ENCODE assay signal across 20 cellular contexts in genomic region chr4:4270529-4270928, GRCh38. TPM values are rescaled to one million over a fixed set of nuclear protein-coding genes. Genes with fewer than 3 reads are reported as not detected.
A peak's percentile ranks its signal among the peaks of the same experiment; 100 is the strongest.
DNase-seq lines count a peak whose midpoint lies in the region; ATAC-seq and TF ChIP-seq lines count a peak whose summit lies in the region.
"Had no signal": no experiment of that assay in that cellular context is flagged by ENCODE, and none has a peak within 500 bp of the region (broad histone marks: within the 10 kb centered on the region; RNA-seq: fewer than 3 reads in every experiment).

No MANE protein-coding gene starts in this region.

- H3K36me3 Mint-ChIP-seq in activated T-cell treated with anti-CD3 and anti-CD28 coated beads, Interleukin-2, amount 50 U/mL, for 72 hours (ENCODE audit: insufficient read depth in 2 of 2) = peaks cover 6 to 33% of the 10 kb centered on the region in 2 donors
- H3K36me3 Mint-ChIP-seq in central memory CD8-positive, alpha-beta T cell (ENCODE audit: insufficient read depth) = peaks cover 52% of the 10 kb centered on the region
- H3K36me3 Mint-ChIP-seq in natural killer cell = peaks cover 34% of the 10 kb centered on the region

- TF ChIP-seq CTCF in NB4 (IDR thresholded peaks at IDR 0.05; ENCODE audit: low read depth, low read length) (no peak), natural killer cell (IDR thresholded peaks at IDR 0.05) (no peak)

- ATAC-seq in activated T-cell treated with anti-CD3 and anti-CD28 coated beads, Interleukin-2, amount 50 U/mL, for 72 hours (replicated peaks in 1 of 2) = no peak
- ATAC-seq in central memory CD8-positive, alpha-beta T cell (replicated peaks; ENCODE audit: extremely low read depth, poor library complexity, severe bottlenecking) = no peak
- ATAC-seq in natural killer cell (peak in 2 of 3 donors; percentile 11 to 30), GM19463 (IDR thresholded peaks at IDR 0.05; ENCODE audit: unreplicated experiment) (no peak), HG03095 (IDR thresholded peaks at IDR 0.05; ENCODE audit: unreplicated experiment) (no peak)

- H3K4me1 Mint-ChIP-seq in activated T-cell treated with anti-CD3 and anti-CD28 coated beads, Interleukin-2, amount 50 U/mL, for 72 hours (ENCODE audit: low read depth) = no peaks in the 10 kb centered on the region
- H3K4me1 Mint-ChIP-seq in central memory CD8-positive, alpha-beta T cell = peaks cover 70% of the 10 kb centered on the region
- H3K4me1 Mint-ChIP-seq in natural killer cell = peaks cover 63 to 79% of the 10 kb centered on the region in 2 donors
- H3K4me1 Mint-ChIP-seq: nephron had no signal

- no peak overlapping the region for H3K4me3 ChIP-seq in NB4 (ENCODE audit: low read depth, low read length)
- H3K4me3 ChIP-seq: cardiac muscle cell, prostate gland, stomach, uterus had no signal

- no peaks in the 10 kb centered on the region for H3K27me3 Mint-ChIP-seq in activated T-cell treated with anti-CD3 and anti-CD28 coated beads, Interleukin-2, amount 50 U/mL, for 72 hours (ENCODE audit: low read depth)
- H3K27me3 Mint-ChIP-seq in central memory CD8-positive, alpha-beta T cell = no peaks in the 10 kb centered on the region
- no peaks in the 10 kb centered on the region for H3K27me3 Mint-ChIP-seq in natural killer cell (ENCODE audit: low read depth in 2 of 2)
- H3K27me3 Mint-ChIP-seq: IgD-negative memory B cell had no signal

- no peaks in the 10 kb centered on the region for H3K9me3 Mint-ChIP-seq in activated T-cell treated with anti-CD3 and anti-CD28 coated beads, Interleukin-2, amount 50 U/mL, for 72 hours
- no peaks in the 10 kb centered on the region for H3K9me3 Mint-ChIP-seq in central memory CD8-positive, alpha-beta T cell
- H3K9me3 Mint-ChIP-seq in natural killer cell = no peaks in the 10 kb centered on the region
- H3K9me3 Mint-ChIP-seq: IgD-negative memory B cell, nephron had no signal

- peak overlapping the region in 1 of 2 donors; percentile 25 for H3K4me3 Mint-ChIP-seq in activated T-cell treated with anti-CD3 and anti-CD28 coated beads, Interleukin-2, amount 50 U/mL, for 72 hours
- H3K4me3 Mint-ChIP-seq in central memory CD8-positive, alpha-beta T cell = peak overlapping the region; percentile 84
- H3K4me3 Mint-ChIP-seq in natural killer cell = peak overlapping the region; percentile 91
- H3K4me3 Mint-ChIP-seq: IgD-negative memory B cell, nephron had no signal

- TF ChIP-seq POLR2A in NB4 (IDR thresholded peaks at IDR 0.05; ENCODE audit: extremely low read depth, insufficient read length) = no peak

- peak overlapping the region; percentile 72 for H3K27ac Mint-ChIP-seq in activated T-cell treated with anti-CD3 and anti-CD28 coated beads, Interleukin-2, amount 50 U/mL, for 72 hours
- peak overlapping the region; percentile 98 for H3K27ac Mint-ChIP-seq in central memory CD8-positive, alpha-beta T cell (ENCODE audit: low read depth)
- H3K27ac Mint-ChIP-seq in natural killer cell = peak overlapping the region; percentile 95 to 96
- H3K27ac Mint-ChIP-seq: nephron had no signal

- intact Hi-C loops in natural killer cell (cut with micrococcal nuclease) = loop anchor here (1.0 kb wide), 1 partner anchor 10 kb away; no protein-coding TSS in a partner anchor

- no peak for DNase-seq in activated T-cell treated with anti-CD3 and anti-CD28 coated beads, Interleukin-2, amount 50 U/mL, for 72 hours
- no peak for DNase-seq in activated T-cell treated with anti-CD3 and anti-CD28 coated beads, Interleukin-2, amount 50 U/mL, for 48 hours
- DNase-seq in NB4 (ENCODE audit: low read depth) = peak; percentile 27
- no peak for DNase-seq in central memory CD8-positive, alpha-beta T cell (ENCODE audit: low spot score in 2 of 2)
- DNase-seq in natural killer cell = no peak
- DNase-seq in NCI-H82 (lab: John Stamatoyannopoulos, UW) = no peak
- DNase-seq: activated CD4-positive, alpha-beta T cell treated with anti-CD3 and anti-CD28 coated beads, Interleukin-2, amount 50 U/mL, for 48 hours; foreskin melanocyte; NCI-H1417 treated with DMSO at 0.1 percent for 48 hours; NCI-H2227 treated with DMSO at 0.1 percent for 48 hours; stomach; uterus had no signal

RNA-seq across cellular contexts. Expression of gene LYAR, which starts 19.4 kb away (rescaled TPM):
- 10 to 100 TPM; 25.5 to 41.0 TPM for total RNA-seq in activated T-cell treated with anti-CD3 and anti-CD28 coated beads, Interleukin-2, amount 50 U/mL, for 72 hours
- 10 to 100 TPM; 42.9 to 81.1 (median 55.8) TPM for total RNA-seq in natural killer cell

RNA-seq across cellular contexts. Expression of gene ZBTB49, which starts 19.5 kb away (rescaled TPM):
- total RNA-seq in activated T-cell treated with anti-CD3 and anti-CD28 coated beads, Interleukin-2, amount 50 U/mL, for 72 hours = 1 to 10 TPM; 6.4 to 8.2 TPM
- 10 to 100 TPM; 19.3 to 36.5 (median 30.0) TPM for total RNA-seq in natural killer cell

RNA-seq across cellular contexts. Expression of gene TMEM128, which starts 22.5 kb away (rescaled TPM):
- total RNA-seq in activated T-cell treated with anti-CD3 and anti-CD28 coated beads, Interleukin-2, amount 50 U/mL, for 72 hours = 10 to 100 TPM; 26.2 to 31.2 TPM
- 10 to 100 TPM in 2 of 3 donors, 1 to 10 TPM in 1; 9.3 to 12.2 (median 11.4) TPM for total RNA-seq in natural killer cell

RNA-seq across cellular contexts. Expression of gene OTOP1, which starts 43.8 kb away (rescaled TPM):
- total RNA-seq in activated T-cell treated with anti-CD3 and anti-CD28 coated beads, Interleukin-2, amount 50 U/mL, for 72 hours = not detected
- not detected for total RNA-seq in natural killer cell
- total RNA-seq: cardiac muscle cell, liver, prostate gland, SK-MEL-5, stomach, uterus had no signal

Comparison
In these comparisons a context has a peak if more than half of its experiments do, and no peak if none do; other contexts are left out.
1. ATAC-seq: peak in natural killer cell (2 of 3); none in activated T-cell treated with anti-CD3 and anti-CD28 coated beads, Interleukin-2, amount 50 U/mL, for 72 hours (0 of 2), central memory CD8-positive, alpha-beta T cell (single experiment), GM19463 (single experiment) and HG03095 (single experiment).
2. Peak in every context shown above with its lines, with median percentiles within 50 percentile points of each other: H3K27ac Mint-ChIP-seq.